In genomic region chr15:66702035-66702769, GRCh38 we compare ENCODE assay signal across 8 cellular contexts. TPM values are rescaled to one million over a fixed set of nuclear protein-coding genes. Genes with fewer than 3 reads are reported as not detected.
DNase-seq lines count a peak whose midpoint lies in the region; ATAC-seq and TF ChIP-seq lines count a peak whose summit lies in the region.

Gene SMAD6 (plus strand): TSS chr15:66702236. CDS start chr15:66703259, 1,023 bp downstream.

- peak within 1 kb of the TSS; percentile 92 for H3K4me3 ChIP-seq in Jurkat, Clone E6-1 (ENCODE audit: low read length)
- H3K4me3 ChIP-seq in PC-9 (peak within 1 kb of the TSS; percentile 81), epithelial cell of proximal tubule (ENCODE audit: low read depth, low read length) (peak within 1 kb of the TSS; percentile 57), mononuclear cell (ENCODE audit: low read length) (peak within 1 kb of the TSS; percentile 57)

- H3K9me2 ChIP-seq in PC-9 (ENCODE audit: insufficient read depth), result no peaks in the 10 kb centered on the region

- H3K9me3 ChIP-seq in PC-9 (ENCODE audit: insufficient read depth, low read depth) (no peaks in the 10 kb centered on the region), mononuclear cell (ENCODE audit: low read depth, low read length) (no peaks in the 10 kb centered on the region)

- peaks cover 5% of the 10 kb centered on the region; the same call in 1 of the 2 replicates for H3F3A ChIP-seq in PC-9 (ENCODE audit: insufficient read depth, low read depth)

- TF ChIP-seq CTCF in GM10266 (IDR thresholded peaks at IDR 0.05; ENCODE audit: control insufficient read depth, insufficient read depth, low read depth, missing control alignments) (no peak), PC-9 (conservative IDR thresholded peaks at IDR 0.05) (no peak), epithelial cell of proximal tubule (conservative IDR thresholded peaks at IDR 0.05; ENCODE audit: low read depth, low read length) (no peak)

- H2AFZ ChIP-seq in PC-9, result peak within 1 kb of the TSS; percentile 79

- peaks cover 20% of the 10 kb centered on the region for H3K4me1 ChIP-seq in PC-9 (replicated peaks; ENCODE audit: insufficient read depth)
- H3K4me1 ChIP-seq in mononuclear cell (ENCODE audit: insufficient read depth, low read length), result peaks cover 29% of the 10 kb centered on the region

- no peaks in the 10 kb centered on the region; the same call in 1 of the 2 replicates for H4K20me1 ChIP-seq in PC-9 (ENCODE audit: insufficient read depth)

- no peaks in the 10 kb centered on the region for H3K36me3 ChIP-seq in PC-9 (ENCODE audit: low read depth)

- H3K4me2 ChIP-seq in PC-9, result peak within 1 kb of the TSS; percentile 95

- peak; percentile 76 for DNase-seq in GM10266 (ENCODE audit: extremely low spot score)
- peak; percentile 97 for DNase-seq in Jurkat, Clone E6-1 (ENCODE audit: low read depth, low spot score)
- peak; percentile 92 to 93 for DNase-seq in PC-9
- DNase-seq in activated T-cell treated with anti-CD3 and anti-CD28 coated beads for 48 hours (ENCODE audit: low read depth), result peak; percentile 72
- peak; percentile 80 for DNase-seq in epithelial cell of proximal tubule (ENCODE audit: low read depth)
- DNase-seq in stimulated activated CD8-positive, alpha-beta memory T cell treated with anti-CD3 and anti-CD28 coated beads, Interleukin-15, amount 100 ng/mL, for 48 hours (ENCODE audit: low read depth in 2 of 2), result peak; percentile 61 to 77

- 0 out of 2 replicates have a peak within 1 kb of the TSS, but pooled peaks have one; percentile 3 for H3K27ac ChIP-seq in PC-9

- CTCF ChIA-PET in PC-9 (lab: Charles Lee), result interaction anchor here (0.5 to 0.7 kb wide), 2 partner anchors 39 to 68 kb away, joined by 12 read pairs; no protein-coding TSS in a partner anchor

- H3K79me2 ChIP-seq in PC-9 (ENCODE audit: low read depth), result peaks cover 36% of the 10 kb centered on the region

- H3K27me3 ChIP-seq in PC-9 (ENCODE audit: insufficient read depth, low read depth) (no peaks in the 10 kb centered on the region), mononuclear cell (ENCODE audit: insufficient read depth, low read length) (peaks cover 21% of the 10 kb centered on the region)

- BruUV-seq in PC-9 (replicated peaks; lab: Mats Ljungman, UMichigan), result no TSS peak

- ATAC-seq in HG03378 (IDR thresholded peaks at IDR 0.05; ENCODE audit: unreplicated experiment), result no peak

- intact Hi-C loops in PC-9 (cut with micrococcal nuclease; ENCODE audit: unreplicated experiment), result loop anchor here (1.0 to 2.0 kb wide), 3 partner anchors 61 to 229 kb away; no protein-coding TSS in a partner anchor

- POLR2A ChIA-PET in PC-9 (lab: Charles Lee; ENCODE audit: unreplicated experiment), result interaction anchor here (0.7 to 0.8 kb wide), 4 partner anchors 64 to 639 kb away, joined by 3 to 6 read pairs (median 5); no protein-coding TSS in a partner anchor

RNA-seq across cellular contexts. Expression of gene SMAD6, which starts in this region (rescaled TPM):
- 4.9 TPM for polyA plus RNA-seq in Jurkat, Clone E6-1 (2012; ENCODE audit: insufficient read depth, insufficient read length)
- total RNA-seq in PC-9 (2021) (7.1 and 10.6 TPM in 2 replicates), epithelial cell of proximal tubule (10.8 and 22.1 TPM in 2 replicates), mononuclear cell (1.9 TPM)
